ENCODE assay signal across 8 cellular contexts in genomic region chr10:110802551-110803238, GRCh38.
DNase-seq lines count a peak whose midpoint lies in the region; ATAC-seq, FAIRE-seq and TF ChIP-seq lines count a peak whose summit lies in the region.

No MANE protein-coding gene starts in this region.

- H3K27ac Mint-ChIP-seq in stimulated activated naive CD8-positive, alpha-beta T cell treated with anti-CD3 and anti-CD28 coated beads, Interleukin-15, Interleukin-2, amounts not matched to agents 100 ng/mL and 50 ng/mL, for 24 hours = peak overlapping the region; percentile 49

- TF ChIP-seq POLR2A in IMR-90 (IDR thresholded peaks at IDR 0.05; ENCODE audit: low read depth, low read length) = no peak
- no peak for TF ChIP-seq POLR2A in breast epithelium (IDR thresholded peaks at IDR 0.05)

- H3K9ac ChIP-seq in IMR-90 (ENCODE audit: low read depth, low read length) (no peak overlapping the region), kidney (ENCODE audit: low read length in 2 of 2) (no peak overlapping the region)

- H3K9me3 Mint-ChIP-seq in stimulated activated naive CD8-positive, alpha-beta T cell treated with anti-CD3 and anti-CD28 coated beads, Interleukin-15, Interleukin-2, amounts not matched to agents 100 ng/mL and 50 ng/mL, for 24 hours = no peaks in the 10 kb centered on the region

- dilution Hi-C loops in IMR-90 (cut with HindIII; ENCODE audit: low sequenced_read_pairs, unreplicated experiment) = no loop called here

- H2BK20ac ChIP-seq in IMR-90 (ENCODE audit: low read depth, low read length) = no peak overlapping the region

- H3K27ac ChIP-seq in IMR-90 (ENCODE audit: insufficient read depth, low read length) (no peak overlapping the region; the same call in 1 of the 2 replicates), breast epithelium (peak overlapping the region; percentile 77 to 79), kidney (ENCODE audit: low read depth in 2 of 2, low read length in 2 of 2) (peak overlapping the region in 1 of 2 donors; percentile 74)

- ATAC-seq in GM21423 (IDR thresholded peaks at IDR 0.05; ENCODE audit: unreplicated experiment) (peak; percentile 46), IMR-90 (ENCODE audit: low read depth) (peak; percentile 85)

- no peaks in the 10 kb centered on the region for H4K20me1 ChIP-seq in IMR-90 (ENCODE audit: insufficient read depth, low read length)

- H3K14ac ChIP-seq in IMR-90 (replicated peaks; ENCODE audit: low read depth, low read length) = no peak overlapping the region

- H2AK9ac ChIP-seq in IMR-90 (replicated peaks; ENCODE audit: low read depth, low read length, poor library complexity) = no peak overlapping the region

- POLR2A ChIA-PET in IMR-90 (lab: Charles Lee; ENCODE audit: unreplicated experiment) = interaction anchor here (0.6 kb wide), 1 partner anchor 117 kb away, joined by 4 read pairs; the partner anchor contains the start of genes BBIP1 and SHOC2

- no peak overlapping the region for H3K23ac ChIP-seq in IMR-90 (ENCODE audit: low read depth, low read length)

- H4K8ac ChIP-seq in IMR-90 (ENCODE audit: low read depth in 2 of 2, low read length in 2 of 2) = no peak overlapping the region

- H3K36me3 Mint-ChIP-seq in stimulated activated naive CD8-positive, alpha-beta T cell treated with anti-CD3 and anti-CD28 coated beads, Interleukin-15, Interleukin-2, amounts not matched to agents 100 ng/mL and 50 ng/mL, for 24 hours (ENCODE audit: low read depth) = no peaks in the 10 kb centered on the region

- H3K79me1 ChIP-seq in IMR-90 (ENCODE audit: low read depth in 1 of 2, low read length in 2 of 2) = no peaks in the 10 kb centered on the region

- H3K56ac ChIP-seq in IMR-90 (ENCODE audit: extremely low read depth, insufficient read depth, low read length) = no peak overlapping the region

- DNase-seq in Daoy (ENCODE audit: low read depth) (peak; percentile 92), IMR-90 (peak; percentile 94), RPMI7951 (ENCODE audit: low read depth) (peak; percentile 80), breast epithelium (ENCODE audit: low spot score in 2 of 2) (peak; percentile 72 to 85), kidney (peak; percentile 91), T1000 (lab: John Stamatoyannopoulos, UW) (no peak)

- H3K4me3 ChIP-seq in IMR-90 (ENCODE audit: insufficient read depth, low read depth, low read length) (no peak overlapping the region), breast epithelium (no peak overlapping the region), kidney (ENCODE audit: low read length in 2 of 2) (peak overlapping the region in 1 of 2 donors; percentile 15)

- no peak overlapping the region for H2BK15ac ChIP-seq in IMR-90 (ENCODE audit: low read depth, low read length)

- H3K9me3 ChIP-seq in IMR-90 (ENCODE audit: control insufficient read depth, insufficient read depth, low read length) = no peaks in the 10 kb centered on the region
- no peaks in the 10 kb centered on the region for H3K9me3 ChIP-seq in breast epithelium
- no peaks in the 10 kb centered on the region for H3K9me3 ChIP-seq in kidney (ENCODE audit: control insufficient read depth in 1 of 2, low read length in 2 of 2)

- H3K4me3 Mint-ChIP-seq in stimulated activated naive CD8-positive, alpha-beta T cell treated with anti-CD3 and anti-CD28 coated beads, Interleukin-15, Interleukin-2, amounts not matched to agents 100 ng/mL and 50 ng/mL, for 24 hours = peak overlapping the region; percentile 3

- in situ Hi-C loops in IMR-90 (cut with MboI; ENCODE audit: low sequenced_read_pairs) = no loop called here

- TF ChIP-seq CTCF in IMR-90 (conservative IDR thresholded peaks at IDR 0.05; ENCODE audit: low read depth, low read length) (no peak), breast epithelium (IDR thresholded peaks at IDR 0.05) (no peak), kidney (IDR thresholded peaks at IDR 0.05; ENCODE audit: borderline replicate concordance, extremely low read depth, insufficient read depth) (no peak)

- H3K27me3 ChIP-seq in IMR-90 (ENCODE audit: control insufficient read depth, insufficient read depth, low read length) = peaks cover 5% of the 10 kb centered on the region; the same call in 1 of the 2 replicates
- no peaks in the 10 kb centered on the region for H3K27me3 ChIP-seq in breast epithelium

- H2AK5ac ChIP-seq in IMR-90 (ENCODE audit: low read depth, low read length) = no peak overlapping the region

- H3K4me1 ChIP-seq in IMR-90 (ENCODE audit: control insufficient read depth, insufficient read depth, low read length) (peaks cover 7% of the 10 kb centered on the region; the same call in 1 of the 2 replicates), breast epithelium (peaks cover 0 to 11% of the 10 kb centered on the region in 2 donors), kidney (ENCODE audit: control insufficient read depth in 1 of 2, insufficient read depth in 1 of 2, low read depth in 1 of 2, low read length in 2 of 2) (peaks cover 8 to 17% of the 10 kb centered on the region in 2 donors)

- no peak for FAIRE-seq in kidney (lab: Jason Lieb, UNC)

- H3K4me1 Mint-ChIP-seq in stimulated activated naive CD8-positive, alpha-beta T cell treated with anti-CD3 and anti-CD28 coated beads, Interleukin-15, Interleukin-2, amounts not matched to agents 100 ng/mL and 50 ng/mL, for 24 hours (ENCODE audit: low read depth) = peaks cover 38% of the 10 kb centered on the region

- no peaks in the 10 kb centered on the region for H3K27me3 Mint-ChIP-seq in stimulated activated naive CD8-positive, alpha-beta T cell treated with anti-CD3 and anti-CD28 coated beads, Interleukin-15, Interleukin-2, amounts not matched to agents 100 ng/mL and 50 ng/mL, for 24 hours

- CTCF ChIA-PET in IMR-90 (lab: Yijun Ruan, JAX) = interaction anchor here (0.6 to 3.0 kb wide), 8 partner anchors 10 to 134 kb away, joined by 3 to 11 read pairs (median 3); no protein-coding TSS in a partner anchor

- H3K18ac ChIP-seq in IMR-90 (ENCODE audit: low read depth, low read length) = no peak overlapping the region

- no peak overlapping the region for H4K91ac ChIP-seq in IMR-90 (ENCODE audit: insufficient read depth, low read depth, low read length)

- H3K9me1 ChIP-seq in IMR-90 (ENCODE audit: insufficient read depth, low read length) = no peaks in the 10 kb centered on the region

- intact Hi-C loops in IMR-90 (cut with micrococcal nuclease) (loop anchor here (2.0 kb wide), 1 partner anchor 70 kb away; no protein-coding TSS in a partner anchor), breast epithelium (cut with DNase I; ENCODE audit: low total_unique reads) (loop anchor here (5.0 kb wide), 1 partner anchor 70 kb away; the partner anchor contains the start of gene PDCD4), kidney (cut with DNase I) (no loop called here)

- H2BK5ac ChIP-seq in IMR-90 (ENCODE audit: low read depth, low read length, poor library complexity, severe bottlenecking) = no peak overlapping the region

- H3K36me3 ChIP-seq in IMR-90 (ENCODE audit: control insufficient read depth, insufficient read depth, low read length) (no peaks in the 10 kb centered on the region), breast epithelium (no peaks in the 10 kb centered on the region), kidney (ENCODE audit: control insufficient read depth in 1 of 2, insufficient read depth in 2 of 2, low read length in 2 of 2) (no peaks in the 10 kb centered on the region)

- H3K4ac ChIP-seq in IMR-90 (ENCODE audit: low read depth, low read length) = no peak overlapping the region

- 0% methylated on average over 1 of the region's 7 CpGs; no CpG with 5 or more reads in 1 of the 2 experiments for WGBS in IMR-90 (ENCODE audit: extremely low coverage in 2 of 2, insufficient read length in 1 of 2), 2 experiments

- peak overlapping the region; percentile 33 for H3K4me2 ChIP-seq in IMR-90 (ENCODE audit: low read depth, low read length)

- no peak overlapping the region for H2BK120ac ChIP-seq in IMR-90 (ENCODE audit: low read depth, low read length)

- no peak; the same call in 1 of the 2 replicates for TF ChIP-seq RAD21 in IMR-90 (IDR thresholded peaks at IDR 0.05; ENCODE audit: low read length)

- H4K5ac ChIP-seq in IMR-90 (ENCODE audit: low read depth, low read length) = no peak overlapping the region

- BruUV-seq in IMR-90 (replicated peaks; lab: Mats Ljungman, UMichigan) = no TSS peak

- peak overlapping the region; percentile 38 for H2AFZ ChIP-seq in IMR-90 (replicated peaks; ENCODE audit: low read length, poor library complexity)

TF ChIP-seq in IMR-90, 13 proteins besides CTCF, POLR2A, EP300 and RAD21:
- TF ChIP-seq SMC3 (IDR thresholded peaks at IDR 0.05; ENCODE audit: low read depth, low read length) (no peak), CEBPB (IDR thresholded peaks at IDR 0.05; ENCODE audit: low read depth, low read length) (peak; percentile 93), MXI1 (IDR thresholded peaks at IDR 0.05; ENCODE audit: borderline replicate concordance, low read depth, low read length) (no peak), BHLHE40 (IDR thresholded peaks at IDR 0.05; ENCODE audit: low read depth, low read length) (0 out of 2 replicates have a peak, but pooled peaks have one; percentile 4)
- TF ChIP-seq, protein P1, sequence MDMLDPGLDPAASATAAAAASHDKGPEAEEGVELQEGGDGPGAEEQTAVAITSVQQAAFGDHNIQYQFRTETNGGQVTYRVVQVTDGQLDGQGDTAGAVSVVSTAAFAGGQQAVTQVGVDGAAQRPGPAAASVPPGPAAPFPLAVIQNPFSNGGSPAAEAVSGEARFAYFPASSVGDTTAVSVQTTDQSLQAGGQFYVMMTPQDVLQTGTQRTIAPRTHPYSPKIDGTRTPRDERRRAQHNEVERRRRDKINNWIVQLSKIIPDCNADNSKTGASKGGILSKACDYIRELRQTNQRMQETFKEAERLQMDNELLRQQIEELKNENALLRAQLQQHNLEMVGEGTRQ (IDR thresholded peaks at IDR 0.05; ENCODE audit: low read depth, low read length) = peak; percentile 85
